Comparison of ENCODE assay signal across 1 cellular context in the genomic region with DNA sequence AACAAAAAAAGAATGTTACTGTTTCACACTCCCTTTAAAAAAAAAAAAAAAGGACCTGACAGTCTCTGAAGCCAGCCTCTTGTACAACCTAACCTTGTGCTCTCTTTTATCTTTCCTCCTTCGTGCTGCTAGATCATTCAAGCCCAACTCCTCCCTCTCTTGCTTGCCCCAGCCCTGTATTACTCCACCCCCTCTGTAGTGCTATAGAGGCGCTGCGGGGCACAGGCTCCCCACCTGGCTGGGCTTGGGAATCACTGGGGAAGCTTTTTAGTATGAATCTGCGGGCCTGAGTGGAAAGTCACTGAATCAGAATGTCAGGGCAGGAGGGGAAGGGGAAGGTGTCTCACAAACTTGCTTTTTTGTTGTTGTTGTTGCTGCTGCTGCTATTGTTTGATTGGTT.
TF ChIP-seq lines count a peak whose summit lies in the region.

No MANE protein-coding gene starts in this region.

TF ChIP-seq in HCT116, 20 proteins besides CTCF, POLR2A, EP300 and RAD21 (continued from another document):
- TF ChIP-seq, protein P1, sequence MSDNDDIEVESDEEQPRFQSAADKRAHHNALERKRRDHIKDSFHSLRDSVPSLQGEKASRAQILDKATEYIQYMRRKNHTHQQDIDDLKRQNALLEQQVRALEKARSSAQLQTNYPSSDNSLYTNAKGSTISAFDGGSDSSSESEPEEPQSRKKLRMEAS (IDR thresholded peaks at IDR 0.05) = no peak
- TF ChIP-seq, protein P2, sequence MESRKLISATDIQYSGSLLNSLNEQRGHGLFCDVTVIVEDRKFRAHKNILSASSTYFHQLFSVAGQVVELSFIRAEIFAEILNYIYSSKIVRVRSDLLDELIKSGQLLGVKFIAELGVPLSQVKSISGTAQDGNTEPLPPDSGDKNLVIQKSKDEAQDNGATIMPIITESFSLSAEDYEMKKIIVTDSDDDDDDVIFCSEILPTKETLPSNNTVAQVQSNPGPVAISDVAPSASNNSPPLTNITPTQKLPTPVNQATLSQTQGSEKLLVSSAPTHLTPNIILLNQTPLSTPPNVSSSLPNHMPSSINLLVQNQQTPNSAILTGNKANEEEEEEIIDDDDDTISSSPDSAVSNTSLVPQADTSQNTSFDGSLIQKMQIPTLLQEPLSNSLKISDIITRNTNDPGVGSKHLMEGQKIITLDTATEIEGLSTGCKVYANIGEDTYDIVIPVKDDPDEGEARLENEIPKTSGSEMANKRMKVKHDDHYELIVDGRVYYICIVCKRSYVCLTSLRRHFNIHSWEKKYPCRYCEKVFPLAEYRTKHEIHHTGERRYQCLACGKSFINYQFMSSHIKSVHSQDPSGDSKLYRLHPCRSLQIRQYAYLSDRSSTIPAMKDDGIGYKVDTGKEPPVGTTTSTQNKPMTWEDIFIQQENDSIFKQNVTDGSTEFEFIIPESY (IDR thresholded peaks at IDR 0.05; ENCODE audit: extremely low read depth, insufficient replicate concordance, low read length) = no peak
- TF ChIP-seq EZH2 (IDR thresholded peaks at IDR 0.05) (no peak), SP1 (IDR thresholded peaks at IDR 0.05; ENCODE audit: low read depth) (no peak), ELF1 (IDR thresholded peaks at IDR 0.05; ENCODE audit: borderline replicate concordance, low read depth) (no peak), ZNF274 (IDR thresholded peaks at IDR 0.05; ENCODE audit: low read depth, low read length) (no peak), ATF3 (IDR thresholded peaks at IDR 0.05) (no peak), TCF7L2 (IDR thresholded peaks at IDR 0.05; ENCODE audit: borderline replicate concordance, extremely low read depth, insufficient read depth, insufficient read length) (no peak), CBX3 (IDR thresholded peaks at IDR 0.05; ENCODE audit: low read depth) (no peak)
